In genomic region chr19:41876847-41877489, GRCh38 we compare ENCODE assay signal across 9 cellular contexts. TPM values are rescaled to one million over a fixed set of nuclear protein-coding genes. Genes with fewer than 3 reads are reported as not detected.
DNase-seq lines count a peak whose midpoint lies in the region; ATAC-seq and TF ChIP-seq lines count a peak whose summit lies in the region.
"Had no signal": no experiment of that assay in that cellular context is flagged by ENCODE, and none has a peak within 500 bp of the region (broad histone marks: within the 10 kb centered on the region; RNA-seq: fewer than 3 reads in every experiment).

TSS of gene CD79A (plus strand) at chr19:41877279. CDS start at chr19:41877305, 26 bp downstream.

- no peak for TF ChIP-seq CTCF in Peyer's patch (IDR thresholded peaks at IDR 0.05)
- no peak for TF ChIP-seq CTCF in WERI-Rb-1 (IDR thresholded peaks at IDR 0.05; ENCODE audit: low read depth, low read length)

- peak within 1 kb of the TSS; percentile 98 for H3K27ac Mint-ChIP-seq in stimulated activated naive B cell treated with anti-CD40 and anti-IgM and Interleukin-4, amounts not matched to agents 10 μg/mL and 1 μg/mL and 100 μg/mL, for 72 hours

- peak; percentile 67 for ATAC-seq in HG02642 (IDR thresholded peaks at IDR 0.05; ENCODE audit: poor library complexity, unreplicated experiment)
- peak; percentile 81 to 85 for ATAC-seq in stimulated activated naive B cell treated with anti-CD40 and anti-IgM and Interleukin-4, amounts not matched to agents 10 μg/mL and 1 μg/mL and 100 μg/mL, for 72 hours (replicated peaks)

- peak; percentile 67 for DNase-seq in activated CD8-positive, alpha-beta memory T cell treated with anti-CD3 and anti-CD28 coated beads for 24 hours
- no peak for DNase-seq in activated CD8-positive, alpha-beta memory T cell treated with anti-CD3 and anti-CD28 coated beads, Interleukin-2, amount 50 U/mL, for 4 hours
- DNase-seq in Peyer's patch (peak in 2 of 3 donors; percentile 94), WERI-Rb-1 (no peak), GOT3 (lab: John Stamatoyannopoulos, UW) (no peak), hippocampal formation (lab: John Stamatoyannopoulos, UW) (no peak)
- DNase-seq in stimulated activated naive B cell treated with anti-CD40 and anti-IgM and Interleukin-4, amounts not matched to agents 10 μg/mL and 1 μg/mL and 100 μg/mL, for 72 hours, result peak; percentile 97

- no peaks in the 10 kb centered on the region for H3K27me3 ChIP-seq in Peyer's patch
- no peaks in the 10 kb centered on the region for H3K27me3 ChIP-seq in WERI-Rb-1 (ENCODE audit: insufficient read depth, low read depth, severe bottlenecking)

- H3K4me1 Mint-ChIP-seq in stimulated activated naive B cell treated with anti-CD40 and anti-IgM and Interleukin-4, amounts not matched to agents 10 μg/mL and 1 μg/mL and 100 μg/mL, for 72 hours, result peaks cover 38 to 76% of the 10 kb centered on the region in 2 donors

- H3K27ac ChIP-seq in Peyer's patch (peak within 1 kb of the TSS; percentile 56 to 98 (median 79)), WERI-Rb-1 (no peak within 1 kb of the TSS)
- H3K27ac ChIP-seq: C4-2B had no signal

- H3K9me3 ChIP-seq in Peyer's patch (no peaks in the 10 kb centered on the region), WERI-Rb-1 (ENCODE audit: severe bottlenecking) (no peaks in the 10 kb centered on the region)

- H3K4me1 ChIP-seq in Peyer's patch, result peaks cover 0 to 49% (median 30%) of the 10 kb centered on the region in 4 donors

- H3K36me3 Mint-ChIP-seq in stimulated activated naive B cell treated with anti-CD40 and anti-IgM and Interleukin-4, amounts not matched to agents 10 μg/mL and 1 μg/mL and 100 μg/mL, for 72 hours, result peaks cover 43 to 53% of the 10 kb centered on the region in 2 donors

- H3K4me3 Mint-ChIP-seq in stimulated activated naive B cell treated with anti-CD40 and anti-IgM and Interleukin-4, amounts not matched to agents 10 μg/mL and 1 μg/mL and 100 μg/mL, for 72 hours, result peak within 1 kb of the TSS; percentile 94 to 100

- H3K4me3 ChIP-seq in Peyer's patch (peak within 1 kb of the TSS in 2 of 4 donors; percentile 55 to 58), WERI-Rb-1 (ENCODE audit: low read depth, low read length) (no peak within 1 kb of the TSS)

- TF ChIP-seq POLR2A in Peyer's patch (IDR thresholded peaks at IDR 0.05), result no peak

- no peaks in the 10 kb centered on the region for H3K9me3 Mint-ChIP-seq in stimulated activated naive B cell treated with anti-CD40 and anti-IgM and Interleukin-4, amounts not matched to agents 10 μg/mL and 1 μg/mL and 100 μg/mL, for 72 hours

- H3K36me3 ChIP-seq in Peyer's patch (peaks cover 0 to under 1% (median 0%) of the 10 kb centered on the region in 3 donors), WERI-Rb-1 (peaks cover 11% of the 10 kb centered on the region)

- H3K27me3 Mint-ChIP-seq in stimulated activated naive B cell treated with anti-CD40 and anti-IgM and Interleukin-4, amounts not matched to agents 10 μg/mL and 1 μg/mL and 100 μg/mL, for 72 hours, result no peaks in the 10 kb centered on the region

RNA-seq across cellular contexts. Expression of gene CD79A, which starts in this region (rescaled TPM):
- total RNA-seq in Peyer's patch, result 10 to 100 TPM in 1 of 4 donors, 1 to 10 TPM in 3; 2.8 to 65.2 (median 4.2) TPM

Comparison
In these comparisons a context has a peak if more than half of its experiments do, and no peak if none do; other contexts are left out.
1. DNase-seq: peak in activated CD8-positive, alpha-beta memory T cell treated with anti-CD3 and anti-CD28 coated beads for 24 hours (single experiment), Peyer's patch (2 of 3) and stimulated activated naive B cell treated with anti-CD40 and anti-IgM and Interleukin-4, amounts not matched to agents 10 μg/mL and 1 μg/mL and 100 μg/mL, for 72 hours (single experiment); none in activated CD8-positive, alpha-beta memory T cell treated with anti-CD3 and anti-CD28 coated beads, Interleukin-2, amount 50 U/mL, for 4 hours (single experiment), WERI-Rb-1 (single experiment), GOT3 (single experiment) and hippocampal formation (0 of 2).